In genomic region chr15:96150277-96150676, GRCh38 we compare ENCODE assay signal across 22 cellular contexts.
"Had no signal": no experiment of that assay in that cellular context is flagged by ENCODE, and none has a peak within 500 bp of the region (broad histone marks: within the 10 kb centered on the region; RNA-seq: fewer than 3 reads in every experiment).

No MANE protein-coding gene starts in this region.

- H3K36me3 ChIP-seq: brain microvascular endothelial cell, Peyer's patch, SJSA1 had no signal

- H3K9me3 ChIP-seq: Peyer's patch, SJSA1 had no signal

- H3K4me1 ChIP-seq: Peyer's patch, SJSA1 had no signal

- H3K4me3 ChIP-seq: Peyer's patch, SJSA1 had no signal

- H3K27me3 ChIP-seq: brain microvascular endothelial cell, Peyer's patch, SJSA1 had no signal

- H3K27ac ChIP-seq: brain microvascular endothelial cell, Peyer's patch, RWPE1, SJSA1 had no signal

- DNase-seq: activated B cell treated with CpG ODN at 0.5 μM for 24 hours; activated CD4-positive, alpha-beta T cell treated with anti-CD3 and anti-CD28 coated beads for 1 hour; activated CD4-positive, alpha-beta T cell treated with anti-CD3 and anti-CD28 coated beads, Interleukin-2, amount 10 ng/mL, durations not matched to agents 24 days and 14 days; activated CD4-positive, alpha-beta T cell treated with anti-CD3 and anti-CD28 coated beads, Interleukin-2, amount 50 U/mL, for 48 hours; activated effector memory CD4-positive, alpha-beta T cell treated with anti-CD3 and anti-CD28 coated beads, Interleukin-2, amount 50 U/mL, for 16 hours; activated naive CD4-positive, alpha-beta T cell treated with Interleukin-2 at 50 U/mL for 16 hours; activated T-cell treated with anti-CD3 and anti-CD28 coated beads, Interleukin-2, amount 50 U/mL, for 4 hours; brain microvascular endothelial cell; MM.1S; NCI-H1105; NCI-H1436 treated with DMSO at 0.1 percent for 48 hours; NCI-H187; NCI-H2081; NCI-H446; NCI-H524; Peyer's patch; SHP77; T-helper 17 cell; T-helper 9 cell had no signal

- ATAC-seq: activated T-cell treated with anti-CD3 and anti-CD28 coated beads, Interleukin-2, amount 50 U/mL, for 4 hours; SK-N-SH treated with all-trans-retinoic acid at 6 μM for 48 hours; T-helper 17 cell had no signal
